In the genomic region with DNA sequence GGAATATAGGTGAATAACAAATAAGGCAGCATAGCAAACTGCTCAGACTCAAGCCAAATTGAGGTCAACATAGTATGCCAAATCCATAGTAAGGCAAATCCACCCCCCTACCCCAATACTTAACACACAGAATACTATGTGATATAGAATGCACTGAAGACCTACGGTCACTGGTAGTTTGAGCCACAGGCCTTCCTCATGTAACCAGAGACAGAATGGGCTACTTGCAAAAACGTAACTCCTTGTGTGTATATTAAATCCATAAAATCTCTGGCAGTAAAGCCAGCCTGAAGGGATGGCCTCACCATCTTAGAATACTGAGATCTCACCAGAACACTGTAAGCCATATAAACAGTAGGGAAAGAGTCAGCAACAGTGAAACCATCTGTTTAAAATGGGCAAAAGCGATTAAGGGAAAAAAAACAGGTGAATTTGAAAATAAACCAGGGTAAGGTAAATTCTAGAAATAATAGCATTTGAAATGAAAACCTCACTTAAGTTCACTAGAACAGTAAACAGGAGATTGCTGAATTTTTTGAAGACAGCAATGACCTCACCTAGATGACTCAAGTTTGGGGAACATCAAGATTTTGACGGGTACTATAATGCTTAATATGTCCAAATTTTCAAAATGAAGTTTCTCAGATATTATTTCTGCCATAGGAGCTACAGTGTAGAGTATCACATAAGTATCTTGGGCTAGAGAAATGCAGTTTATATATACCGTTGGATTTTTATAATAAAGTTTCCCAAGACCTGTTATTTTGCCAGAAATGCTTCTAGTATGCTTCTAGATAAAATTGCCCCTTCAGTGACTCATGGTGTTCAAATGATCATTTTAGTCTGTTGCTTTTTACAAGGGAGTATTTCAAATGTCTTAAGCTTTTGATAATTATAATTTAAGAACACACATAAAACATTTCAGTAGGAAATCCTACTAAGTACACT, we compare ENCODE assay signal across 2 cellular contexts.
TF ChIP-seq lines count a peak whose summit lies in the region.

No MANE protein-coding gene starts in this region.

TF ChIP-seq in A549, 52 proteins besides CTCF, POLR2A, EP300 and RAD21 (continued from another document):
- TF ChIP-seq FOSB (CRISPR knock-in tag; IDR thresholded peaks at IDR 0.05) = peak; percentile 54; the same call in 1 of the 2 replicates

TF ChIP-seq in SK-N-SH treated with all-trans-retinoic acid at 6 μM for 48 hours, 23 proteins besides CTCF, POLR2A, EP300 and RAD21 (continued from another document):
- TF ChIP-seq, protein P1, sequence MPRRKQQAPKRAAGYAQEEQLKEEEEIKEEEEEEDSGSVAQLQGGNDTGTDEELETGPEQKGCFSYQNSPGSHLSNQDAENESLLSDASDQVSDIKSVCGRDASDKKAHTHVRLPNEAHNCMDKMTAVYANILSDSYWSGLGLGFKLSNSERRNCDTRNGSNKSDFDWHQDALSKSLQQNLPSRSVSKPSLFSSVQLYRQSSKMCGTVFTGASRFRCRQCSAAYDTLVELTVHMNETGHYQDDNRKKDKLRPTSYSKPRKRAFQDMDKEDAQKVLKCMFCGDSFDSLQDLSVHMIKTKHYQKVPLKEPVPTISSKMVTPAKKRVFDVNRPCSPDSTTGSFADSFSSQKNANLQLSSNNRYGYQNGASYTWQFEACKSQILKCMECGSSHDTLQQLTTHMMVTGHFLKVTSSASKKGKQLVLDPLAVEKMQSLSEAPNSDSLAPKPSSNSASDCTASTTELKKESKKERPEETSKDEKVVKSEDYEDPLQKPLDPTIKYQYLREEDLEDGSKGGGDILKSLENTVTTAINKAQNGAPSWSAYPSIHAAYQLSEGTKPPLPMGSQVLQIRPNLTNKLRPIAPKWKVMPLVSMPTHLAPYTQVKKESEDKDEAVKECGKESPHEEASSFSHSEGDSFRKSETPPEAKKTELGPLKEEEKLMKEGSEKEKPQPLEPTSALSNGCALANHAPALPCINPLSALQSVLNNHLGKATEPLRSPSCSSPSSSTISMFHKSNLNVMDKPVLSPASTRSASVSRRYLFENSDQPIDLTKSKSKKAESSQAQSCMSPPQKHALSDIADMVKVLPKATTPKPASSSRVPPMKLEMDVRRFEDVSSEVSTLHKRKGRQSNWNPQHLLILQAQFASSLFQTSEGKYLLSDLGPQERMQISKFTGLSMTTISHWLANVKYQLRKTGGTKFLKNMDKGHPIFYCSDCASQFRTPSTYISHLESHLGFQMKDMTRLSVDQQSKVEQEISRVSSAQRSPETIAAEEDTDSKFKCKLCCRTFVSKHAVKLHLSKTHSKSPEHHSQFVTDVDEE (CRISPR knock-in tag; IDR thresholded peaks at IDR 0.05) = no peak
- TF ChIP-seq, protein P2, sequence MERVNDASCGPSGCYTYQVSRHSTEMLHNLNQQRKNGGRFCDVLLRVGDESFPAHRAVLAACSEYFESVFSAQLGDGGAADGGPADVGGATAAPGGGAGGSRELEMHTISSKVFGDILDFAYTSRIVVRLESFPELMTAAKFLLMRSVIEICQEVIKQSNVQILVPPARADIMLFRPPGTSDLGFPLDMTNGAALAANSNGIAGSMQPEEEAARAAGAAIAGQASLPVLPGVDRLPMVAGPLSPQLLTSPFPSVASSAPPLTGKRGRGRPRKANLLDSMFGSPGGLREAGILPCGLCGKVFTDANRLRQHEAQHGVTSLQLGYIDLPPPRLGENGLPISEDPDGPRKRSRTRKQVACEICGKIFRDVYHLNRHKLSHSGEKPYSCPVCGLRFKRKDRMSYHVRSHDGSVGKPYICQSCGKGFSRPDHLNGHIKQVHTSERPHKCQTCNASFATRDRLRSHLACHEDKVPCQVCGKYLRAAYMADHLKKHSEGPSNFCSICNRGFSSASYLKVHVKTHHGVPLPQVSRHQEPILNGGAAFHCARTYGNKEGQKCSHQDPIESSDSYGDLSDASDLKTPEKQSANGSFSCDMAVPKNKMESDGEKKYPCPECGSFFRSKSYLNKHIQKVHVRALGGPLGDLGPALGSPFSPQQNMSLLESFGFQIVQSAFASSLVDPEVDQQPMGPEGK (CRISPR knock-in tag; IDR thresholded peaks at IDR 0.05; ENCODE audit: borderline replicate concordance) = no peak
- TF ChIP-seq ZNF70 (CRISPR knock-in tag; IDR thresholded peaks at IDR 0.05) = no peak
- no peak for TF ChIP-seq OSR1 (CRISPR knock-in tag; IDR thresholded peaks at IDR 0.05)
- TF ChIP-seq ESRRG (CRISPR knock-in tag; IDR thresholded peaks at IDR 0.05) = peak; percentile 13; the same call in 1 of the 2 replicates
- TF ChIP-seq, protein P3, sequence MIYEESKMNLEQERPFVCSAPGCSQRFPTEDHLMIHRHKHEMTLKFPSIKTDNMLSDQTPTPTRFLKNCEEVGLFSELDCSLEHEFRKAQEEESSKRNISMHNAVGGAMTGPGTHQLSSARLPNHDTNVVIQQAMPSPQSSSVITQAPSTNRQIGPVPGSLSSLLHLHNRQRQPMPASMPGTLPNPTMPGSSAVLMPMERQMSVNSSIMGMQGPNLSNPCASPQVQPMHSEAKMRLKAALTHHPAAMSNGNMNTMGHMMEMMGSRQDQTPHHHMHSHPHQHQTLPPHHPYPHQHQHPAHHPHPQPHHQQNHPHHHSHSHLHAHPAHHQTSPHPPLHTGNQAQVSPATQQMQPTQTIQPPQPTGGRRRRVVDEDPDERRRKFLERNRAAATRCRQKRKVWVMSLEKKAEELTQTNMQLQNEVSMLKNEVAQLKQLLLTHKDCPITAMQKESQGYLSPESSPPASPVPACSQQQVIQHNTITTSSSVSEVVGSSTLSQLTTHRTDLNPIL (CRISPR knock-in tag; IDR thresholded peaks at IDR 0.05; ENCODE audit: low read depth) = no peak
